Comparison of ENCODE assay signal across 13 cellular contexts in genomic region chr1:230708631-230709580, GRCh38. TPM values are rescaled to one million over a fixed set of nuclear protein-coding genes. Genes with fewer than 3 reads are reported as not detected.
DNase-seq lines count a peak whose midpoint lies in the region; ATAC-seq and TF ChIP-seq lines count a peak whose summit lies in the region.
"Had no signal": no experiment of that assay in that cellular context is flagged by ENCODE, and none has a peak within 500 bp of the region (broad histone marks: within the 10 kb centered on the region; RNA-seq: fewer than 3 reads in every experiment).

No MANE protein-coding gene starts in this region.

- peaks cover 14% of the 10 kb centered on the region for H3K4me1 Mint-ChIP-seq in MCF 10A (ENCODE audit: insufficient read depth, unreplicated experiment)

- DNase-seq in MCF 10A (ENCODE audit: unreplicated experiment) (peak; percentile 95), breast epithelium (ENCODE audit: low spot score in 2 of 2) (no peak), amniotic epithelial cell (ENCODE audit: low read depth) (peak; percentile 57), kidney tubule cell (ENCODE audit: low spot score) (peak; percentile 38), aorta (no peak)
- DNase-seq in stimulated activated CD4-positive, alpha-beta T cell treated with anti-CD3 and anti-CD28 coated beads, Interleukin-4, amount 100 ng/mL, for 4 hours: no peak
- DNase-seq: ACHN, naive B cell, NCI-H446, tibial artery had no signal

- ATAC-seq in aorta (ENCODE audit: low FRiP score): peak; percentile 26
- ATAC-seq in HG02642 (IDR thresholded peaks at IDR 0.05; ENCODE audit: poor library complexity, unreplicated experiment): no peak
- no peak for ATAC-seq in GM18519 (IDR thresholded peaks at IDR 0.05; ENCODE audit: low FRiP score, unreplicated experiment)

- TF ChIP-seq POLR2A in breast epithelium (IDR thresholded peaks at IDR 0.05): no peak

- H3K27ac ChIP-seq in breast epithelium: no peak overlapping the region
- H3K27ac ChIP-seq in aorta (ENCODE audit: low read depth in 1 of 2, low read length in 2 of 2): no peak overlapping the region
- H3K27ac ChIP-seq: tibial artery had no signal

- POLR2A ChIA-PET in MCF 10A (lab: Yijun Ruan, JAX): interaction anchor here (0.6 kb wide), 1 partner anchor 629 kb away, joined by 3 read pairs; the partner anchor contains the start of gene SPRTN

- H3K9me3 Mint-ChIP-seq in MCF 10A (ENCODE audit: unreplicated experiment): no peaks in the 10 kb centered on the region

- H3K36me3 ChIP-seq in breast epithelium (no peaks in the 10 kb centered on the region), aorta (ENCODE audit: control insufficient read depth in 1 of 2, insufficient read depth in 2 of 2, low read length in 1 of 2) (no peaks in the 10 kb centered on the region)

- H3K4me3 Mint-ChIP-seq in MCF 10A (ENCODE audit: unreplicated experiment): no peak overlapping the region
- H3K4me3 Mint-ChIP-seq: naive B cell had no signal

- H3K27me3 ChIP-seq in breast epithelium (no peaks in the 10 kb centered on the region), aorta (ENCODE audit: control insufficient read depth in 1 of 2, insufficient read depth in 2 of 2, low read length in 1 of 2) (no peaks in the 10 kb centered on the region)
- H3K27me3 ChIP-seq: tibial artery had no signal

- no peaks in the 10 kb centered on the region for H3K27me3 Mint-ChIP-seq in MCF 10A (ENCODE audit: insufficient read depth, unreplicated experiment)

- peaks cover 0 to 3% of the 10 kb centered on the region in 2 donors for H3K4me1 ChIP-seq in breast epithelium
- H3K4me1 ChIP-seq in aorta (ENCODE audit: control insufficient read depth in 1 of 2, insufficient read depth in 2 of 2, low read length in 2 of 2): no peaks in the 10 kb centered on the region

- CTCF ChIA-PET in MCF 10A (lab: Yijun Ruan, JAX): interaction anchor here (0.5 to 0.9 kb wide), 4 partner anchors 12 to 1439 kb away, joined by 3 to 4 read pairs (median 3); no protein-coding TSS in a partner anchor

- intact Hi-C loops in MCF 10A (cut with micrococcal nuclease) (loop anchor here (1.0 kb wide), 1 partner anchor 26 kb away; no protein-coding TSS in a partner anchor), breast epithelium (cut with DNase I; ENCODE audit: low total_unique reads) (no loop called here), aorta (cut with DNase I) (no loop called here)

- BruUV-seq in MCF 10A (replicated peaks; lab: Mats Ljungman, UMichigan): no TSS peak

- no peak overlapping the region for H3K4me3 ChIP-seq in breast epithelium
- H3K4me3 ChIP-seq in aorta (ENCODE audit: low read length in 2 of 2): no peak overlapping the region
- H3K4me3 ChIP-seq: tibial artery had no signal

- H3K27ac Mint-ChIP-seq in MCF 10A (ENCODE audit: low read depth, unreplicated experiment): no peak overlapping the region
- H3K27ac Mint-ChIP-seq: naive B cell had no signal

- no peaks in the 10 kb centered on the region for H3K9me3 ChIP-seq in breast epithelium
- no peaks in the 10 kb centered on the region for H3K9me3 ChIP-seq in aorta (ENCODE audit: control insufficient read depth, low read length)
- H3K9me3 ChIP-seq: tibial artery had no signal

- WGBS in aorta, 2 donors: 86 to 87% methylated on average over 16 of the region's 16 CpGs

- H3K36me3 Mint-ChIP-seq in MCF 10A (ENCODE audit: insufficient read depth, unreplicated experiment): no peaks in the 10 kb centered on the region
- H3K36me3 Mint-ChIP-seq: naive B cell had no signal

- TF ChIP-seq CTCF in MCF 10A (IDR thresholded peaks at IDR 0.05; ENCODE audit: unreplicated experiment) (no peak), breast epithelium (IDR thresholded peaks at IDR 0.05) (no peak)

RNA-seq across cellular contexts. Expression of gene AGT, which starts 5.0 kb away (rescaled TPM):
- total RNA-seq in MCF 10A (2022) (not detected in 2 replicates), breast epithelium (1 to 10 TPM in 2 of 3 donors, under 1 TPM in 1; 0.59 to 9.1 (median 8.2) TPM), aorta (10 to 100 TPM; 46.1 to 49.1 TPM)
- 100 to 1,000 TPM in 1 of 2 donors, 10 to 100 TPM in 1; 23.2 to 120 TPM for polyA plus RNA-seq in aorta
- total RNA-seq: endothelial cell of umbilical vein had no signal
- polyA plus RNA-seq: endothelial cell of umbilical vein had no signal

RNA-seq across cellular contexts. Expression of gene CAPN9, which starts 38.3 kb away (rescaled TPM):
- total RNA-seq in MCF 10A (2022) (not detected in 2 replicates), breast epithelium (1 to 10 TPM in 1 of 3 donors, not detected in 2; 2.3 TPM), aorta (not detected)
- 1 to 10 TPM in 1 of 2 donors, under 1 TPM in 1; 0.46 to 6.0 TPM for polyA plus RNA-seq in aorta
- total RNA-seq: endothelial cell of umbilical vein had no signal
- polyA plus RNA-seq: endothelial cell of umbilical vein had no signal

Comparison
In these comparisons a context has a peak if more than half of its experiments do, and no peak if none do; other contexts are left out.
1. DNase-seq: peak in MCF 10A (single experiment), amniotic epithelial cell (single experiment) and kidney tubule cell (single experiment); none in breast epithelium (0 of 2), aorta (0 of 2) and stimulated activated CD4-positive, alpha-beta T cell treated with anti-CD3 and anti-CD28 coated beads, Interleukin-4, amount 100 ng/mL, for 4 hours (0 of 2).
2. RNA of gene AGT, which starts 5.0 kb away (total RNA-seq): 46.1 to 49.1 TPM in aorta; 0.59 to 9.1 TPM in breast epithelium and not detected in MCF 10A; every median in the first group is over 4 times any median in the second.